8 cellular contexts compared by ENCODE assay signal in the genomic region with DNA sequence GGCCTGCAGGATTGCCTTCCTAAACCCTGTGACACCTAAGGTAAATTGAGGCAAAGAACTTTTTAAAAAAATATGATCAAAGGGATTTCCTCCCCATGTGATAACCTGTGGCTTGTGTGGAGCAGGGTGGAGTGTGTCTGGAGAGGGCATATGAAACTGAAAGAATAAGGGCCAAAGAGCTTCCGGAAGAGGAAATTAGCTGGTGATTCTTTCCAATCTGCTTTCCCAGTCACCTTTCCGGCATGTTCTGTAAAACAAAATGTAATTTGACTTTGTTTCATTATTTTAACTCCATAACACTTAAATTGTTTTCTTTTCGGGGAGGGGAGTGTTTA. TPM values are rescaled to one million over a fixed set of nuclear protein-coding genes. Genes with fewer than 3 reads are reported as not detected.
DNase-seq lines count a peak whose midpoint lies in the region; ATAC-seq and TF ChIP-seq lines count a peak whose summit lies in the region.

No MANE protein-coding gene starts in this region.

- peaks cover 28% of the 10 kb centered on the region for H3F3A ChIP-seq in PC-9 (ENCODE audit: insufficient read depth, low read depth)

- H3K27ac ChIP-seq in PC-9 (peak overlapping the region; percentile 92), coronary artery (peak overlapping the region; percentile 89 to 100), tibial nerve (peak overlapping the region; percentile 86 to 97 (median 96))

- TF ChIP-seq CTCF in Calu3 (IDR thresholded peaks at IDR 0.05; ENCODE audit: unreplicated experiment) (no peak), PC-9 (conservative IDR thresholded peaks at IDR 0.05) (no peak), coronary artery (IDR thresholded peaks at IDR 0.05) (no peak), tibial nerve (IDR thresholded peaks at IDR 0.05) (no peak)

- H2AFZ ChIP-seq in PC-9: peak overlapping the region; percentile 75

- H3K4me2 ChIP-seq in PC-9: peak overlapping the region; percentile 94

- peaks cover 47% of the 10 kb centered on the region for H3K79me2 ChIP-seq in PC-9 (ENCODE audit: low read depth)

- peaks cover 18% of the 10 kb centered on the region for H3K4me1 Mint-ChIP-seq in Calu3 (ENCODE audit: low read depth, unreplicated experiment)

- H3K27me3 ChIP-seq in PC-9 (ENCODE audit: insufficient read depth, low read depth) (no peaks in the 10 kb centered on the region), tibial nerve (no peaks in the 10 kb centered on the region)

- H3K4me3 Mint-ChIP-seq in Calu3 (ENCODE audit: low read depth, unreplicated experiment): peak overlapping the region; percentile 73

- H3K9me2 ChIP-seq in PC-9 (ENCODE audit: insufficient read depth): no peaks in the 10 kb centered on the region

- intact Hi-C loops in Calu3 (cut with micrococcal nuclease; ENCODE audit: unreplicated experiment) (no loop called here), PC-9 (cut with micrococcal nuclease; ENCODE audit: unreplicated experiment) (loop anchor here (1.0 kb wide), 2 partner anchors 57 to 100 kb away; no protein-coding TSS in a partner anchor)

- 2 to 38% methylated on average over 3 of the region's 3 CpGs for WGBS in tibial nerve, 2 donors

- no peaks in the 10 kb centered on the region for H3K9me3 Mint-ChIP-seq in Calu3 (ENCODE audit: low read depth, unreplicated experiment)

- no peak for TF ChIP-seq POLR2A in tibial nerve (IDR thresholded peaks at IDR 0.05)

- ATAC-seq in GM19035 (IDR thresholded peaks at IDR 0.05; ENCODE audit: unreplicated experiment): peak; percentile 41
- peak; percentile 38 for ATAC-seq in HG03135 (IDR thresholded peaks at IDR 0.05; ENCODE audit: unreplicated experiment)

- DNase-seq in Calu3: no peak
- DNase-seq in PC-9: peak in 1 of 2 experiments; percentile 47
- DNase-seq in coronary artery (ENCODE audit: low spot score): no peak
- DNase-seq in lung microvascular endothelial cell (ENCODE audit: low read depth in 2 of 2): peak; percentile 63 to 85
- peak in 1 of 2 donors; percentile 20 for DNase-seq in tibial nerve (ENCODE audit: low spot score in 2 of 2)
- no peak for DNase-seq in hepatic stellate cell (ENCODE audit: low spot score)

- H3K9me3 ChIP-seq in PC-9 (ENCODE audit: insufficient read depth, low read depth) (no peaks in the 10 kb centered on the region), tibial nerve (no peaks in the 10 kb centered on the region)

- CTCF ChIA-PET in Calu3 (lab: Charles Lee) (interaction anchor here (0.5 to 1.5 kb wide), 2 partner anchors 27 to 116 kb away, joined by 3 to 4 read pairs; no protein-coding TSS in a partner anchor), PC-9 (lab: Charles Lee) (interaction anchor here (1.4 kb wide), 1 partner anchor 27 kb away, joined by 3 read pairs; no protein-coding TSS in a partner anchor)

- peak overlapping the region; percentile 64 for H3K4me3 ChIP-seq in PC-9
- peak overlapping the region; percentile 86 for H3K4me3 ChIP-seq in coronary artery
- peak overlapping the region; percentile 45 to 71 (median 57) for H3K4me3 ChIP-seq in tibial nerve

- H4K20me1 ChIP-seq in PC-9 (ENCODE audit: insufficient read depth): no peaks in the 10 kb centered on the region

- POLR2A ChIA-PET in PC-9 (lab: Charles Lee; ENCODE audit: unreplicated experiment): interaction anchor here (0.5 to 0.7 kb wide), 3 partner anchors 26 to 232 kb away, joined by 3 to 4 read pairs (median 3); no protein-coding TSS in a partner anchor

- H3K36me3 ChIP-seq in PC-9 (ENCODE audit: low read depth): peaks cover 11% of the 10 kb centered on the region; the same call in 1 of the 2 replicates
- no peaks in the 10 kb centered on the region for H3K36me3 ChIP-seq in tibial nerve

- H3K4me1 ChIP-seq in PC-9 (replicated peaks; ENCODE audit: insufficient read depth): peaks cover 30% of the 10 kb centered on the region
- H3K4me1 ChIP-seq in tibial nerve: peaks cover 0 to 16% (median 0%) of the 10 kb centered on the region in 4 donors

- BruUV-seq in Calu3 (replicated peaks; lab: Mats Ljungman, UMichigan) (no TSS peak), PC-9 (replicated peaks; lab: Mats Ljungman, UMichigan) (no TSS peak)

- peak overlapping the region; percentile 86 for H3K27ac Mint-ChIP-seq in Calu3 (ENCODE audit: unreplicated experiment)

- H3K36me3 Mint-ChIP-seq in Calu3 (ENCODE audit: insufficient read depth, unreplicated experiment): peaks cover 43% of the 10 kb centered on the region

- TF ChIP-seq EP300 in tibial nerve (IDR thresholded peaks at IDR 0.05): no peak

- no peaks in the 10 kb centered on the region for H3K27me3 Mint-ChIP-seq in Calu3 (ENCODE audit: unreplicated experiment)

RNA-seq across cellular contexts. Expression of a gene that starts 0.6 kb away (rescaled TPM):
- total RNA-seq in Calu3 (2022) (62.8 and 75.0 TPM in 2 replicates), PC-9 (2021) (47.7 and 59.5 TPM in 2 replicates), lung microvascular endothelial cell (28.1 and 49.2 TPM in 2 replicates), tibial nerve (10 to 100 TPM; 18.6 to 38.7 (median 30.4) TPM)

Comparison
In these comparisons a context has a peak if more than half of its experiments do, and no peak if none do; other contexts are left out.
1. DNase-seq: peak in lung microvascular endothelial cell (2 of 2); none in Calu3 (single experiment), coronary artery (single experiment) and hepatic stellate cell (single experiment).
2. Peak in every context shown above with its lines, with median percentiles within 50 percentile points of each other: H3K27ac ChIP-seq and H3K4me3 ChIP-seq.